In genomic region chr3:72970942-72971341, GRCh38 we compare ENCODE assay signal across 31 cellular contexts.
"Had no signal": no experiment of that assay in that cellular context is flagged by ENCODE, and none has a peak within 500 bp of the region (broad histone marks: within the 10 kb centered on the region; RNA-seq: fewer than 3 reads in every experiment).

No MANE protein-coding gene starts in this region.

- H3K27me3 ChIP-seq: MG63 had no signal

- H3K4me3 ChIP-seq: K562, MG63 had no signal

- H3K27ac Mint-ChIP-seq: activated CD8-positive, alpha-beta T cell treated with anti-CD3 and anti-CD28 coated beads, Interleukin-2, amount 10 ng/mL, durations not matched to agents 7 days and 5 days; activated naive CD4-positive, alpha-beta T cell treated with anti-CD3 and anti-CD28 coated beads, Interleukin-2, amount 10 ng/mL, durations not matched to agents 7 days and 5 days; activated naive CD8-positive, alpha-beta T cell; activated naive CD8-positive, alpha-beta T cell treated with anti-CD3 and anti-CD28 coated beads, Interleukin-2, amount 50 U/mL, for 24 hours; brain had no signal

- H3K36me3 ChIP-seq: MG63 had no signal

- H3K27ac ChIP-seq: VCaP had no signal

- ATAC-seq: activated CD8-positive, alpha-beta T cell treated with anti-CD3 and anti-CD28 coated beads, Interleukin-2, amount 10 ng/mL, durations not matched to agents 7 days and 5 days; activated naive CD8-positive, alpha-beta T cell treated with anti-CD3 and anti-CD28 coated beads, Interleukin-2, amount 50 U/mL, for 24 hours; activated T-cell treated with anti-CD3 and anti-CD28 coated beads, Interleukin-2, amount 50 U/mL, for 4 hours; K562 had no signal

- H3K4me1 Mint-ChIP-seq: brain had no signal

- H3K4me3 Mint-ChIP-seq: activated CD8-positive, alpha-beta T cell treated with anti-CD3 and anti-CD28 coated beads, Interleukin-2, amount 10 ng/mL, durations not matched to agents 7 days and 5 days; activated naive CD4-positive, alpha-beta T cell treated with anti-CD3 and anti-CD28 coated beads, Interleukin-2, amount 10 ng/mL, durations not matched to agents 7 days and 5 days; activated naive CD8-positive, alpha-beta T cell; activated naive CD8-positive, alpha-beta T cell treated with anti-CD3 and anti-CD28 coated beads, Interleukin-2, amount 50 U/mL, for 24 hours; activated T-cell treated with anti-CD3 and anti-CD28 coated beads, Interleukin-2, amount 50 U/mL, for 4 hours; brain had no signal

- DNase-seq: activated CD4-positive, alpha-beta T cell treated with anti-CD3 and anti-CD28 coated beads for 1 hour; activated CD4-positive, CD25-positive, alpha-beta regulatory T cell; activated CD8-positive, alpha-beta T cell treated with anti-CD3 and anti-CD28 coated beads, Interleukin-2, amount 10 ng/mL, durations not matched to agents 7 days and 5 days; activated effector memory CD4-positive, alpha-beta T cell treated with Interleukin-2 at 50 U/mL for 16 hours; activated naive CD4-positive, alpha-beta T cell treated with anti-CD3 and anti-CD28 coated beads, Interleukin-2, amount 10 ng/mL, durations not matched to agents 7 days and 5 days; activated naive CD8-positive, alpha-beta T cell treated with anti-CD3 and anti-CD28 coated beads, Interleukin-2, amount 50 U/mL, for 24 hours; activated T-cell treated with anti-CD3 and anti-CD28 coated beads, Interleukin-2, amount 50 U/mL, for 4 hours; anterior cingulate cortex; caudate nucleus; cerebellar nuclear complex; Karpas-422; MG63; NCI-H1048; NCI-H1105 treated with DMSO at 0.1 percent for 48 hours; NCI-H1436; NCI-H1694; NCI-H1930; NCI-H2081 treated with DMSO at 0.1 percent for 48 hours; NCI-H345; NCI-H524 treated with DMSO at 0.1 percent for 48 hours; NCI-H748 treated with DMSO at 0.1 percent for 48 hours; NK-92 treated with Interleukin-12 subunit alpha and Interleukin-12 subunit beta, amount 100 ng/mL, for 24 hours; Right ventricle myocardium superior; SW 1271; T-helper 1 cell; T-helper 2 cell; T-helper 9 cell had no signal

- H3K9me3 Mint-ChIP-seq: activated naive CD4-positive, alpha-beta T cell treated with anti-CD3 and anti-CD28 coated beads, Interleukin-2, amount 10 ng/mL, durations not matched to agents 7 days and 5 days; activated naive CD8-positive, alpha-beta T cell treated with anti-CD3 and anti-CD28 coated beads, Interleukin-2, amount 50 U/mL, for 24 hours; activated T-cell treated with anti-CD3 and anti-CD28 coated beads, Interleukin-2, amount 50 U/mL, for 4 hours; brain had no signal

- H3K9me3 ChIP-seq: MG63 had no signal

- H3K27me3 Mint-ChIP-seq: activated naive CD8-positive, alpha-beta T cell; activated naive CD8-positive, alpha-beta T cell treated with anti-CD3 and anti-CD28 coated beads, Interleukin-2, amount 50 U/mL, for 24 hours; brain had no signal

- H3K36me3 Mint-ChIP-seq: activated naive CD4-positive, alpha-beta T cell treated with anti-CD3 and anti-CD28 coated beads, Interleukin-2, amount 10 ng/mL, durations not matched to agents 7 days and 5 days; activated naive CD8-positive, alpha-beta T cell had no signal
